Comparison of ENCODE assay signal across 23 cellular contexts in genomic region chr17:33055746-33056145, GRCh38.
"Had no signal": no experiment of that assay in that cellular context is flagged by ENCODE, and none has a peak within 500 bp of the region (broad histone marks: within the 10 kb centered on the region; RNA-seq: fewer than 3 reads in every experiment).

No MANE protein-coding gene starts in this region.

- H3K36me3 Mint-ChIP-seq: activated CD8-positive, alpha-beta memory T cell treated with anti-CD3 and anti-CD28 coated beads, Interleukin-2, amount 10 ng/mL, durations not matched to agents 7 days and 5 days; activated naive CD4-positive, alpha-beta T cell treated with anti-CD3 and anti-CD28 coated beads, Interleukin-2, amount 50 U/mL, for 72 hours; WTC11 had no signal

- H3K27ac Mint-ChIP-seq: activated CD8-positive, alpha-beta memory T cell treated with anti-CD3 and anti-CD28 coated beads, Interleukin-2, amount 10 ng/mL, durations not matched to agents 7 days and 5 days; activated naive CD4-positive, alpha-beta T cell treated with anti-CD3 and anti-CD28 coated beads, Interleukin-2, amount 50 U/mL, for 72 hours; activated naive CD8-positive, alpha-beta T cell treated with anti-CD3 and anti-CD28 coated beads, Interleukin-2, amount 50 U/mL, for 24 hours; T-helper 17 cell; WTC11 had no signal

- H3K4me1 Mint-ChIP-seq: activated CD8-positive, alpha-beta memory T cell treated with anti-CD3 and anti-CD28 coated beads, Interleukin-2, amount 10 ng/mL, durations not matched to agents 7 days and 5 days; activated naive CD8-positive, alpha-beta T cell treated with anti-CD3 and anti-CD28 coated beads, Interleukin-2, amount 50 U/mL, for 24 hours; WTC11 had no signal

- DNase-seq: activated CD4-positive, alpha-beta T cell treated with anti-CD3 and anti-CD28 coated beads for 48 hours; activated CD4-positive, alpha-beta T cell treated with anti-CD3 and anti-CD28 coated beads, Interleukin-2, amount 50 U/mL, for 48 hours; activated CD4-positive, CD25-positive, alpha-beta regulatory T cell treated with anti-CD3 and anti-CD28 coated beads, Interleukin-2, amount 50 U/mL, for 72 hours; activated CD8-positive, alpha-beta memory T cell treated with anti-CD3 and anti-CD28 coated beads, Interleukin-2, amount 10 ng/mL, durations not matched to agents 7 days and 5 days; activated effector memory CD4-positive, alpha-beta T cell treated with anti-CD3 and anti-CD28 coated beads, Interleukin-2, amount 50 U/mL, for 16 hours; activated naive CD4-positive, alpha-beta T cell treated with Interleukin-2 at 50 U/mL for 16 hours; activated naive CD8-positive, alpha-beta T cell treated with anti-CD3 and anti-CD28 coated beads, Interleukin-2, amount 50 U/mL, for 24 hours; activated T-cell treated with anti-CD3 and anti-CD28 coated beads, Interleukin-2, amount 50 U/mL, for 4 hours; amniotic stem cell; brain microvascular endothelial cell; Karpas-422; NCI-H1048; NCI-H146; NCI-H187 treated with DMSO at 0.1 percent for 48 hours; NCI-H2081 treated with DMSO at 0.1 percent for 48 hours; NCI-H446; NCI-H524; SIG-M5; T-helper 17 cell; T-helper 9 cell had no signal

- H3K27me3 ChIP-seq: brain microvascular endothelial cell had no signal

- H3K36me3 ChIP-seq: brain microvascular endothelial cell had no signal

- H3K27ac ChIP-seq: brain microvascular endothelial cell had no signal

- H3K9me3 Mint-ChIP-seq: activated naive CD4-positive, alpha-beta T cell treated with anti-CD3 and anti-CD28 coated beads, Interleukin-2, amount 50 U/mL, for 72 hours; activated naive CD8-positive, alpha-beta T cell treated with anti-CD3 and anti-CD28 coated beads, Interleukin-2, amount 50 U/mL, for 24 hours; activated T-cell treated with anti-CD3 and anti-CD28 coated beads, Interleukin-2, amount 50 U/mL, for 4 hours had no signal

- H3K4me3 ChIP-seq: K562 had no signal

- H3K4me3 Mint-ChIP-seq: activated CD8-positive, alpha-beta memory T cell treated with anti-CD3 and anti-CD28 coated beads, Interleukin-2, amount 10 ng/mL, durations not matched to agents 7 days and 5 days; activated naive CD8-positive, alpha-beta T cell treated with anti-CD3 and anti-CD28 coated beads, Interleukin-2, amount 50 U/mL, for 24 hours; activated T-cell treated with anti-CD3 and anti-CD28 coated beads, Interleukin-2, amount 50 U/mL, for 4 hours; T-helper 17 cell; WTC11 had no signal
